1 cellular context compared by ENCODE assay signal in the genomic region with DNA sequence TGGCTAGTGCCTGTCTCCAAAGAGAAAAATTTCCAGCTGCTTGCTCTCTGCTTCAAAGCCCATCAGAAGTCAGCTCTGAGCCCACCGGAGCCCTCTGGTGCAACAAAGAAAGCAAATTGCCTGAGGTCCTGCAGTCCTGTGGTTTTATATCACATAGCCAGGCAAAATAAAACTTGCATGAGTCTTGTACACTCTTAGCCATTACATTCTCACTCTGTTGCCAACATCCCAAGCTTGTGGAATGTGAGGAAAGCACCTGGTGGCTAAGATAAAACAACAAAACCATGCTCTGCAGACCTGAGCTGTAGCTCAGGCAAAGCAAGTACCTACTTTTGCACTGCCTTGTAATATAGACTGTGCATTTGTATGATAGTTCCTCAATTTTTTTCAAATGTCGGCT.
TF ChIP-seq lines count a peak whose summit lies in the region.

No MANE protein-coding gene starts in this region.

TF ChIP-seq in IMR-90, 13 proteins besides CTCF, POLR2A, EP300 and RAD21 (continued from another document):
- TF ChIP-seq, protein P1, sequence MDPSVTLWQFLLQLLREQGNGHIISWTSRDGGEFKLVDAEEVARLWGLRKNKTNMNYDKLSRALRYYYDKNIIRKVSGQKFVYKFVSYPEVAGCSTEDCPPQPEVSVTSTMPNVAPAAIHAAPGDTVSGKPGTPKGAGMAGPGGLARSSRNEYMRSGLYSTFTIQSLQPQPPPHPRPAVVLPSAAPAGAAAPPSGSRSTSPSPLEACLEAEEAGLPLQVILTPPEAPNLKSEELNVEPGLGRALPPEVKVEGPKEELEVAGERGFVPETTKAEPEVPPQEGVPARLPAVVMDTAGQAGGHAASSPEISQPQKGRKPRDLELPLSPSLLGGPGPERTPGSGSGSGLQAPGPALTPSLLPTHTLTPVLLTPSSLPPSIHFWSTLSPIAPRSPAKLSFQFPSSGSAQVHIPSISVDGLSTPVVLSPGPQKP (IDR thresholded peaks at IDR 0.05; ENCODE audit: borderline replicate concordance, low read depth, low read length) = no peak
